Comparison of ENCODE assay signal across 1 cellular context in the genomic region with DNA sequence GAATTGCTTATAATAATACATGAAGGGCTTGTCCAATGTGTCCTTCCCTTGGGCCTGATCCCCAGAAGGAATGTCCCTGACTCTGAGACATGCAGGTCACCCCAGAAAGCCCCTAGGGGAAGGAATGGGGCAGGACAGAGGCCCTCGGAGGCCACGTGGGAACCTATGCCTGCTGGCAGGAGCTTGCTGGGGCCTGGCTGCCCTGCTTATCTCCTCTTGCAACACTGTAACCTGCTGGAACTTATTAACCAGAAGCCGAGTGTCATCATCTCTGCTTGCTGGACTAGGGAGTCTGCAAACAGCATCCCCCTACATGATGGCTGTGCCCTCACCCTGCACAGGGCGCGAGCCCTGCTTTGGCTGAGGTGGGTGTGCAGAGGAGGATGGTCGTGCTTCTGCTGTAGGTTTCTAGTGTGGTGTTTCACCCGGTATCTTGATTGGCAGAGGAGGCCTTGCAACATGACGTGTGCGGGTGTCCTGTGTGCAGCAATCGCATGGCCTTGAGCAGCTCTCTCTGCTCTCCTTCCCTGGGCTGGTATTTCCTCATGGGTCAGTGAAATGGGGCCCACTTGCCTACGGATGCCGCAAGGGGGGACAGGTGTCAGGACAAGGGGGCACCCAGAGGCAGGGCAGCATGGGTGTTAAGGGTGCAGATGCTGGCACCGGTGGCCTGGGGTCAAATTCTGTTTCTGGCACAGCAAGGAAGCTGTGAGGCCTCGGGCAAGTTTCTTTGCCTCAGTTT.
TF ChIP-seq lines count a peak whose summit lies in the region.

No MANE protein-coding gene starts in this region.

TF ChIP-seq in HepG2, 621 proteins besides CTCF, POLR2A, EP300 and RAD21 (continued from another document and continues in another):
- TF ChIP-seq, protein P1, sequence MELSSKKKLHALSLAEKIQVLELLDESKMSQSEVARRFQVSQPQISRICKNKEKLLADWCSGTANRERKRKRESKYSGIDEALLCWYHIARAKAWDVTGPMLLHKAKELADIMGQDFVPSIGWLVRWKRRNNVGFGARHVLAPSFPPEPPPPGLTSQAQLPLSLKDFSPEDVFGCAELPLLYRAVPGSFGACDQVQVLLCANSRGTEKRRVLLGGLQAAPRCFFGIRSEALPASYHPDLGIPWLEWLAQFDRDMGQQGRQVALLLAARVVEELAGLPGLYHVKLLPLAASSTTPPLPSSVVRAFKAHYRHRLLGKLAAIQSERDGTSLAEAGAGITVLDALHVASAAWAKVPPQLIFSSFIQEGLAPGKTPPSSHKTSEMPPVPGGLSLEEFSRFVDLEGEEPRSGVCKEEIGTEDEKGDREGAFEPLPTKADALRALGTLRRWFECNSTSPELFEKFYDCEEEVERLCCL (CRISPR knock-in tag; IDR thresholded peaks at IDR 0.05; ENCODE audit: borderline replicate concordance): no peak
- TF ChIP-seq ZNF772 (CRISPR knock-in tag; IDR thresholded peaks at IDR 0.05) (0 out of 2 replicates have a peak, but pooled peaks have one; percentile 54), ZNF629 (CRISPR knock-in tag; conservative IDR thresholded peaks at IDR 0.05) (0 out of 2 replicates have a peak, but pooled peaks have one; percentile 33), ZNF740 (CRISPR knock-in tag; IDR thresholded peaks at IDR 0.05) (peak; percentile 57; the same call in 1 of the 2 replicates), HMG20A (CRISPR knock-in tag; IDR thresholded peaks at IDR 0.05; ENCODE audit: borderline replicate concordance) (peak; percentile 73; the same call in 1 of the 2 replicates), MTA1 (CRISPR knock-in tag; IDR thresholded peaks at IDR 0.05; ENCODE audit: borderline replicate concordance) (peak; percentile 83), ZNF121 (CRISPR knock-in tag; IDR thresholded peaks at IDR 0.05) (0 out of 2 replicates have a peak, but pooled peaks have one; percentile 21), ONECUT2 (CRISPR knock-in tag; IDR thresholded peaks at IDR 0.05) (no peak), ZNF703 (CRISPR knock-in tag; IDR thresholded peaks at IDR 0.05; ENCODE audit: borderline replicate concordance) (no peak), XRCC5 (optimal IDR thresholded peaks at IDR 0.05; ENCODE audit: low read length) (peak; percentile 78), SCMH1 (CRISPR knock-in tag; IDR thresholded peaks at IDR 0.05; ENCODE audit: borderline replicate concordance) (no peak), ARHGAP35 (CRISPR knock-in tag; IDR thresholded peaks at IDR 0.05; ENCODE audit: borderline replicate concordance) (no peak; the same call in 1 of the 2 replicates), THRA (CRISPR knock-in tag; IDR thresholded peaks at IDR 0.05; ENCODE audit: borderline replicate concordance) (0 out of 2 replicates have a peak, but pooled peaks have one; percentile 33), PCBP2 (optimal IDR thresholded peaks at IDR 0.05; ENCODE audit: low read depth, low read length, poor library complexity, severe bottlenecking) (no peak), ZNF879 (CRISPR knock-in tag; IDR thresholded peaks at IDR 0.05) (no peak), EZH2 (conservative IDR thresholded peaks at IDR 0.05; ENCODE audit: low read depth, low read length) (no peak), PHF21A (CRISPR knock-in tag; IDR thresholded peaks at IDR 0.05) (peak; percentile 94), ZNF530 (CRISPR knock-in tag; IDR thresholded peaks at IDR 0.05; ENCODE audit: low read depth) (no peak), MED8 (CRISPR knock-in tag; IDR thresholded peaks at IDR 0.05; ENCODE audit: insufficient replicate concordance) (peak; percentile 76), ZBTB20 (CRISPR knock-in tag; IDR thresholded peaks at IDR 0.05; ENCODE audit: borderline replicate concordance, low read depth) (no peak), HNF4G (IDR thresholded peaks at IDR 0.05; ENCODE audit: borderline replicate concordance, low read depth, low read length) (peak; percentile 41; the same call in 1 of the 2 replicates), HNF4G (CRISPR knock-in tag; IDR thresholded peaks at IDR 0.05; ENCODE audit: borderline replicate concordance, low read depth) (peak; percentile 73; the same call in 1 of the 2 replicates), FOXA3 (CRISPR knock-in tag; IDR thresholded peaks at IDR 0.05) (peak; percentile 87), PPARG (CRISPR knock-in tag; conservative IDR thresholded peaks at IDR 0.05) (peak; percentile 58; the same call in 1 of the 2 replicates), ZNF382 (CRISPR knock-in tag; IDR thresholded peaks at IDR 0.05; ENCODE audit: borderline replicate concordance) (no peak), SIX4 (CRISPR knock-in tag; IDR thresholded peaks at IDR 0.05) (peak; percentile 36; the same call in 1 of the 2 replicates), ISL2 (CRISPR knock-in tag; IDR thresholded peaks at IDR 0.05) (peak; percentile 73; the same call in 1 of the 2 replicates)
- TF ChIP-seq, protein P2, sequence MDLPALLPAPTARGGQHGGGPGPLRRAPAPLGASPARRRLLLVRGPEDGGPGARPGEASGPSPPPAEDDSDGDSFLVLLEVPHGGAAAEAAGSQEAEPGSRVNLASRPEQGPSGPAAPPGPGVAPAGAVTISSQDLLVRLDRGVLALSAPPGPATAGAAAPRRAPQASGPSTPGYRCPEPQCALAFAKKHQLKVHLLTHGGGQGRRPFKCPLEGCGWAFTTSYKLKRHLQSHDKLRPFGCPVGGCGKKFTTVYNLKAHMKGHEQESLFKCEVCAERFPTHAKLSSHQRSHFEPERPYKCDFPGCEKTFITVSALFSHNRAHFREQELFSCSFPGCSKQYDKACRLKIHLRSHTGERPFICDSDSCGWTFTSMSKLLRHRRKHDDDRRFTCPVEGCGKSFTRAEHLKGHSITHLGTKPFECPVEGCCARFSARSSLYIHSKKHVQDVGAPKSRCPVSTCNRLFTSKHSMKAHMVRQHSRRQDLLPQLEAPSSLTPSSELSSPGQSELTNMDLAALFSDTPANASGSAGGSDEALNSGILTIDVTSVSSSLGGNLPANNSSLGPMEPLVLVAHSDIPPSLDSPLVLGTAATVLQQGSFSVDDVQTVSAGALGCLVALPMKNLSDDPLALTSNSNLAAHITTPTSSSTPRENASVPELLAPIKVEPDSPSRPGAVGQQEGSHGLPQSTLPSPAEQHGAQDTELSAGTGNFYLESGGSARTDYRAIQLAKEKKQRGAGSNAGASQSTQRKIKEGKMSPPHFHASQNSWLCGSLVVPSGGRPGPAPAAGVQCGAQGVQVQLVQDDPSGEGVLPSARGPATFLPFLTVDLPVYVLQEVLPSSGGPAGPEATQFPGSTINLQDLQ (CRISPR knock-in tag; IDR thresholded peaks at IDR 0.05): peak; percentile 81; the same call in 1 of the 2 replicates
- TF ChIP-seq, protein P3, sequence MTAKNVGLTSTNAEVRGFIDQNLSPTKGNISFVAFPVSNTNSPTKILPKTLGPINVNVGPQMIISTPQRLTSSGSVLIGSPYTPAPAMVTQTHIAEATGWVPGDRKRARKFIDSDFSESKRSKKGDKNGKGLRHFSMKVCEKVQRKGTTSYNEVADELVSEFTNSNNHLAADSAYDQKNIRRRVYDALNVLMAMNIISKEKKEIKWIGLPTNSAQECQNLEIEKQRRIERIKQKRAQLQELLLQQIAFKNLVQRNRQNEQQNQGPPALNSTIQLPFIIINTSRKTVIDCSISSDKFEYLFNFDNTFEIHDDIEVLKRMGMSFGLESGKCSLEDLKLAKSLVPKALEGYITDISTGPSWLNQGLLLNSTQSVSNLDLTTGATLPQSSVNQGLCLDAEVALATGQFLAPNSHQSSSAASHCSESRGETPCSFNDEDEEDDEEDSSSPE (CRISPR knock-in tag; IDR thresholded peaks at IDR 0.05): peak; percentile 55
- TF ChIP-seq, protein P4, sequence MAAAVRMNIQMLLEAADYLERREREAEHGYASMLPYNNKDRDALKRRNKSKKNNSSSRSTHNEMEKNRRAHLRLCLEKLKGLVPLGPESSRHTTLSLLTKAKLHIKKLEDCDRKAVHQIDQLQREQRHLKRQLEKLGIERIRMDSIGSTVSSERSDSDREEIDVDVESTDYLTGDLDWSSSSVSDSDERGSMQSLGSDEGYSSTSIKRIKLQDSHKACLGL (CRISPR knock-in tag; IDR thresholded peaks at IDR 0.05): no peak; the same call in 1 of the 2 replicates
- TF ChIP-seq, protein P5, sequence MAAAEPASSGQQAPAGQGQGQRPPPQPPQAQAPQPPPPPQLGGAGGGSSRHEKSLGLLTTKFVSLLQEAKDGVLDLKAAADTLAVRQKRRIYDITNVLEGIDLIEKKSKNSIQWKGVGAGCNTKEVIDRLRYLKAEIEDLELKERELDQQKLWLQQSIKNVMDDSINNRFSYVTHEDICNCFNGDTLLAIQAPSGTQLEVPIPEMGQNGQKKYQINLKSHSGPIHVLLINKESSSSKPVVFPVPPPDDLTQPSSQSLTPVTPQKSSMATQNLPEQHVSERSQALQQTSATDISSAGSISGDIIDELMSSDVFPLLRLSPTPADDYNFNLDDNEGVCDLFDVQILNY (CRISPR knock-in tag; conservative IDR thresholded peaks at IDR 0.05): no peak; the same call in 1 of the 2 replicates
- TF ChIP-seq, protein P6, sequence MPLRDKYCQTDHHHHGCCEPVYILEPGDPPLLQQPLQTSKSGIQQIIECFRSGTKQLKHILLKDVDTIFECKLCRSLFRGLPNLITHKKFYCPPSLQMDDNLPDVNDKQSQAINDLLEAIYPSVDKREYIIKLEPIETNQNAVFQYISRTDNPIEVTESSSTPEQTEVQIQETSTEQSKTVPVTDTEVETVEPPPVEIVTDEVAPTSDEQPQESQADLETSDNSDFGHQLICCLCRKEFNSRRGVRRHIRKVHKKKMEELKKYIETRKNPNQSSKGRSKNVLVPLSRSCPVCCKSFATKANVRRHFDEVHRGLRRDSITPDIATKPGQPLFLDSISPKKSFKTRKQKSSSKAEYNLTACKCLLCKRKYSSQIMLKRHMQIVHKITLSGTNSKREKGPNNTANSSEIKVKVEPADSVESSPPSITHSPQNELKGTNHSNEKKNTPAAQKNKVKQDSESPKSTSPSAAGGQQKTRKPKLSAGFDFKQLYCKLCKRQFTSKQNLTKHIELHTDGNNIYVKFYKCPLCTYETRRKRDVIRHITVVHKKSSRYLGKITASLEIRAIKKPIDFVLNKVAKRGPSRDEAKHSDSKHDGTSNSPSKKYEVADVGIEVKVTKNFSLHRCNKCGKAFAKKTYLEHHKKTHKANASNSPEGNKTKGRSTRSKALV (CRISPR knock-in tag; IDR thresholded peaks at IDR 0.05): no peak
- TF ChIP-seq, protein P7, sequence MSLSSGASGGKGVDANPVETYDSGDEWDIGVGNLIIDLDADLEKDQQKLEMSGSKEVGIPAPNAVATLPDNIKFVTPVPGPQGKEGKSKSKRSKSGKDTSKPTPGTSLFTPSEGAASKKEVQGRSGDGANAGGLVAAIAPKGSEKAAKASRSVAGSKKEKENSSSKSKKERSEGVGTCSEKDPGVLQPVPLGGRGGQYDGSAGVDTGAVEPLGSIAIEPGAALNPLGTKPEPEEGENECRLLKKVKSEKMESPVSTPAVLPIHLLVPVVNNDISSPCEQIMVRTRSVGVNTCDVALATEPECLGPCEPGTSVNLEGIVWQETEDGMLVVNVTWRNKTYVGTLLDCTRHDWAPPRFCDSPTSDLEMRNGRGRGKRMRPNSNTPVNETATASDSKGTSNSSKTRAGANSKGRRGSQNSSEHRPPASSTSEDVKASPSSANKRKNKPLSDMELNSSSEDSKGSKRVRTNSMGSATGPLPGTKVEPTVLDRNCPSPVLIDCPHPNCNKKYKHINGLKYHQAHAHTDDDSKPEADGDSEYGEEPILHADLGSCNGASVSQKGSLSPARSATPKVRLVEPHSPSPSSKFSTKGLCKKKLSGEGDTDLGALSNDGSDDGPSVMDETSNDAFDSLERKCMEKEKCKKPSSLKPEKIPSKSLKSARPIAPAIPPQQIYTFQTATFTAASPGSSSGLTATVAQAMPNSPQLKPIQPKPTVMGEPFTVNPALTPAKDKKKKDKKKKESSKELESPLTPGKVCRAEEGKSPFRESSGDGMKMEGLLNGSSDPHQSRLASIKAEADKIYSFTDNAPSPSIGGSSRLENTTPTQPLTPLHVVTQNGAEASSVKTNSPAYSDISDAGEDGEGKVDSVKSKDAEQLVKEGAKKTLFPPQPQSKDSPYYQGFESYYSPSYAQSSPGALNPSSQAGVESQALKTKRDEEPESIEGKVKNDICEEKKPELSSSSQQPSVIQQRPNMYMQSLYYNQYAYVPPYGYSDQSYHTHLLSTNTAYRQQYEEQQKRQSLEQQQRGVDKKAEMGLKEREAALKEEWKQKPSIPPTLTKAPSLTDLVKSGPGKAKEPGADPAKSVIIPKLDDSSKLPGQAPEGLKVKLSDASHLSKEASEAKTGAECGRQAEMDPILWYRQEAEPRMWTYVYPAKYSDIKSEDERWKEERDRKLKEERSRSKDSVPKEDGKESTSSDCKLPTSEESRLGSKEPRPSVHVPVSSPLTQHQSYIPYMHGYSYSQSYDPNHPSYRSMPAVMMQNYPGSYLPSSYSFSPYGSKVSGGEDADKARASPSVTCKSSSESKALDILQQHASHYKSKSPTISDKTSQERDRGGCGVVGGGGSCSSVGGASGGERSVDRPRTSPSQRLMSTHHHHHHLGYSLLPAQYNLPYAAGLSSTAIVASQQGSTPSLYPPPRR (CRISPR knock-in tag; IDR thresholded peaks at IDR 0.05; ENCODE audit: borderline replicate concordance): peak; percentile 77; the same call in 1 of the 2 replicates
- TF ChIP-seq, protein P8, sequence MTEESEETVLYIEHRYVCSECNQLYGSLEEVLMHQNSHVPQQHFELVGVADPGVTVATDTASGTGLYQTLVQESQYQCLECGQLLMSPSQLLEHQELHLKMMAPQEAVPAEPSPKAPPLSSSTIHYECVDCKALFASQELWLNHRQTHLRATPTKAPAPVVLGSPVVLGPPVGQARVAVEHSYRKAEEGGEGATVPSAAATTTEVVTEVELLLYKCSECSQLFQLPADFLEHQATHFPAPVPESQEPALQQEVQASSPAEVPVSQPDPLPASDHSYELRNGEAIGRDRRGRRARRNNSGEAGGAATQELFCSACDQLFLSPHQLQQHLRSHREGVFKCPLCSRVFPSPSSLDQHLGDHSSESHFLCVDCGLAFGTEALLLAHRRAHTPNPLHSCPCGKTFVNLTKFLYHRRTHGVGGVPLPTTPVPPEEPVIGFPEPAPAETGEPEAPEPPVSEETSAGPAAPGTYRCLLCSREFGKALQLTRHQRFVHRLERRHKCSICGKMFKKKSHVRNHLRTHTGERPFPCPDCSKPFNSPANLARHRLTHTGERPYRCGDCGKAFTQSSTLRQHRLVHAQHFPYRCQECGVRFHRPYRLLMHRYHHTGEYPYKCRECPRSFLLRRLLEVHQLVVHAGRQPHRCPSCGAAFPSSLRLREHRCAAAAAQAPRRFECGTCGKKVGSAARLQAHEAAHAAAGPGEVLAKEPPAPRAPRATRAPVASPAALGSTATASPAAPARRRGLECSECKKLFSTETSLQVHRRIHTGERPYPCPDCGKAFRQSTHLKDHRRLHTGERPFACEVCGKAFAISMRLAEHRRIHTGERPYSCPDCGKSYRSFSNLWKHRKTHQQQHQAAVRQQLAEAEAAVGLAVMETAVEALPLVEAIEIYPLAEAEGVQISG (CRISPR knock-in tag; IDR thresholded peaks at IDR 0.05): peak; percentile 73
